Comparison of ENCODE assay signal across 8 cellular contexts in genomic region chr17:58513391-58513912, GRCh38. TPM values are rescaled to one million over a fixed set of nuclear protein-coding genes. Genes with fewer than 3 reads are reported as not detected.
DNase-seq lines count a peak whose midpoint lies in the region; ATAC-seq, FAIRE-seq and TF ChIP-seq lines count a peak whose summit lies in the region.

No MANE protein-coding gene starts in this region.

- H3K4me1 Mint-ChIP-seq in activated naive CD4-positive, alpha-beta T cell treated with anti-CD3 and anti-CD28 coated beads for 36 hours (ENCODE audit: low read depth), result peaks cover 35% of the 10 kb centered on the region

- no TSS peak for BruUV-seq in HepG2 (replicated peaks; lab: Mats Ljungman, UMichigan)

- peaks cover 34% of the 10 kb centered on the region for H3K36me3 Mint-ChIP-seq in activated naive CD4-positive, alpha-beta T cell treated with anti-CD3 and anti-CD28 coated beads for 36 hours (ENCODE audit: low read depth)

- intact Hi-C loops in activated naive CD4-positive, alpha-beta T cell treated with anti-CD3 and anti-CD28 coated beads for 36 hours (cut with micrococcal nuclease), result loop anchor here (1.0 kb wide), 1 partner anchor 21 kb away; no protein-coding TSS in a partner anchor
- intact Hi-C loops in HepG2 (cut with micrococcal nuclease; ENCODE audit: unreplicated experiment) (no loop called here), tibial artery (cut with DNase I; ENCODE audit: low total_unique reads) (loop anchor here (10.0 kb wide), 3 partner anchors 159 to 491 kb away; partner anchors contain the start of genes DYNLL2 and SUPT4H1)

- H3K27ac Mint-ChIP-seq in activated naive CD4-positive, alpha-beta T cell treated with anti-CD3 and anti-CD28 coated beads for 36 hours, result peak overlapping the region; percentile 80

- H3K4me3 ChIP-seq in HepG2 (replicated peaks in 1 of 3; ENCODE audit: insufficient read depth in 1 of 3, low read depth in 2 of 3, low read length in 3 of 3) (peak overlapping the region; percentile 80 to 89 (median 84)), tibial artery (peak overlapping the region; percentile 64 to 79)

- POLR2A ChIA-PET in HepG2 (lab: Yijun Ruan, JAX), result interaction anchor here (2.2 to 3.5 kb wide), 2 partner anchors 22 to 118 kb away, joined by 11 to 34 read pairs; no protein-coding TSS in a partner anchor

- CTCF ChIA-PET in activated naive CD4-positive, alpha-beta T cell treated with anti-CD3 and anti-CD28 coated beads for 36 hours (lab: Charles Lee), result interaction anchor here (0.6 to 2.5 kb wide), 6 partner anchors 9 to 196 kb away, joined by 3 to 8 read pairs (median 4); partner anchors contain the start of genes HSF5, RAD51C and TEX14
- CTCF ChIA-PET in HepG2 (lab: Yijun Ruan, JAX; ENCODE audit: low intra/inter-chr PET ratio, low total read pairs), result no interaction called here

- DNase-seq in stimulated activated CD4-positive, alpha-beta T cell treated with anti-CD3 and anti-CD28 coated beads, Interleukin-15, amount 100 ng/mL, for 24 hours, result peak; percentile 44
- no peak for DNase-seq in stimulated activated CD4-positive, alpha-beta T cell treated with anti-CD3 and anti-CD28 coated beads, Interleukin-1b, Interleukin-23, amount 100 ng/mL, for 48 hours
- peak; percentile 53 for DNase-seq in activated naive CD4-positive, alpha-beta T cell treated with anti-CD3 and anti-CD28 coated beads for 36 hours
- no peak for DNase-seq in HepG2 (ENCODE audit: low spot score)
- no peak for DNase-seq in tibial artery
- DNase-seq in NK-92 (lab: John Stamatoyannopoulos, UW; ENCODE audit: unreplicated experiment), result no peak

- H3K27me3 ChIP-seq in HepG2 (ENCODE audit: control insufficient read depth in 1 of 2, insufficient read depth in 2 of 2, low read length in 2 of 2) (no peaks in the 10 kb centered on the region; a peak in 1 of 5 replicates), tibial artery (no peaks in the 10 kb centered on the region)

- no peak for TF ChIP-seq CTCF in HepG2 (CRISPR knock-in tag; IDR thresholded peaks at IDR 0.05)
- no peak for TF ChIP-seq CTCF in tibial artery (IDR thresholded peaks at IDR 0.05)

- peaks cover 30% of the 10 kb centered on the region for H3K79me2 ChIP-seq in HepG2 (ENCODE audit: insufficient read depth, low read length)

- H3K9ac ChIP-seq in HepG2 (ENCODE audit: insufficient read depth, low read depth, low read length), result peak overlapping the region; percentile 80

- H3K36me3 ChIP-seq in HepG2 (replicated peaks in 1 of 2; ENCODE audit: control insufficient read depth in 1 of 2, insufficient read depth in 2 of 2, low read length in 2 of 2), result peaks cover 18 to 48% of the 10 kb centered on the region in 2 experiments
- H3K36me3 ChIP-seq in tibial artery, result peaks cover 39 to 51% (median 41%) of the 10 kb centered on the region in 3 donors

- no peak overlapping the region for H2AFZ ChIP-seq in HepG2 (ENCODE audit: low read length)

- no peaks in the 10 kb centered on the region; the same call in 1 of the 2 replicates for H4K20me1 ChIP-seq in HepG2 (ENCODE audit: insufficient read depth, low read length)

- peak overlapping the region; percentile 91 for H3K4me3 Mint-ChIP-seq in activated naive CD4-positive, alpha-beta T cell treated with anti-CD3 and anti-CD28 coated beads for 36 hours

- ATAC-seq in HepG2, result no peak
- ATAC-seq in GM21360 (IDR thresholded peaks at IDR 0.05; ENCODE audit: unreplicated experiment), result no peak
- ATAC-seq in GM21367 (IDR thresholded peaks at IDR 0.05; ENCODE audit: unreplicated experiment), result no peak

- H3K9me3 ChIP-seq in HepG2 (ENCODE audit: low read length) (no peaks in the 10 kb centered on the region), tibial artery (no peaks in the 10 kb centered on the region)

- H3K4me1 ChIP-seq in HepG2 (ENCODE audit: insufficient read depth, low read length), result peaks cover 50% of the 10 kb centered on the region
- H3K4me1 ChIP-seq in tibial artery, result peaks cover 0 to 49% (median 33%) of the 10 kb centered on the region in 4 donors

- no peaks in the 10 kb centered on the region for H3K27me3 Mint-ChIP-seq in activated naive CD4-positive, alpha-beta T cell treated with anti-CD3 and anti-CD28 coated beads for 36 hours (ENCODE audit: low read depth)

- H3K4me2 ChIP-seq in HepG2 (ENCODE audit: low read depth, low read length), result peak overlapping the region; percentile 93

- WGBS in HepG2 (ENCODE audit: low lambda C conversion rate), result 70% methylated on average over 12 of the region's 12 CpGs

- no peak for FAIRE-seq in HepG2 (lab: Jason Lieb, UNC)

- no peak for TF ChIP-seq POLR2A in HepG2 (IDR thresholded peaks at IDR 0.05; ENCODE audit: insufficient read depth in 1 of 2, low read depth in 2 of 2, low read length in 2 of 2)

- in situ Hi-C loops in HepG2 (cut with HindIII; ENCODE audit: extremely low pct_ligation_motif_present, low pct_unique_long_range_greater_than_20kb), result no loop called here

- peak overlapping the region; percentile 51 for H3K27ac ChIP-seq in HepG2 (ENCODE audit: extremely low read length, insufficient read depth, low read length)
- peak overlapping the region; percentile 87 to 93 for H3K27ac ChIP-seq in tibial artery

- H3K9me3 Mint-ChIP-seq in activated naive CD4-positive, alpha-beta T cell treated with anti-CD3 and anti-CD28 coated beads for 36 hours, result no peaks in the 10 kb centered on the region

- TF ChIP-seq EP300 in HepG2 (IDR thresholded peaks at IDR 0.05; ENCODE audit: low read depth in 2 of 2, low read length in 2 of 2) (no peak), HepG2 (CRISPR knock-in tag; IDR thresholded peaks at IDR 0.05; ENCODE audit: borderline replicate concordance) (no peak)

- TF ChIP-seq RAD21 in HepG2 (CRISPR knock-in tag; IDR thresholded peaks at IDR 0.05), result no peak

TF ChIP-seq in HepG2, 621 proteins besides CTCF, POLR2A, EP300 and RAD21 (continues in another document):
- no peak for TF ChIP-seq KDM2A (CRISPR knock-in tag; IDR thresholded peaks at IDR 0.05; ENCODE audit: borderline replicate concordance, low read depth)
- no peak for TF ChIP-seq REL (CRISPR knock-in tag; conservative IDR thresholded peaks at IDR 0.05)
- TF ChIP-seq ZFP1 (CRISPR knock-in tag; IDR thresholded peaks at IDR 0.05), result no peak

RNA-seq across cellular contexts. Expression of gene MTMR4, which starts 1.0 kb away (rescaled TPM):
- 10 to 100 TPM; 58.2 to 60.5 TPM for total RNA-seq in activated naive CD4-positive, alpha-beta T cell treated with anti-CD3 and anti-CD28 coated beads for 36 hours
- total RNA-seq in HepG2 (2016; rRNA removed; fragmentation: Illumina TruSeq; extraction: Trizol), result 62.5 and 67.7 TPM in 2 replicates
- 6.9 and 7.8 TPM in 2 replicates for total RNA-seq in HepG2 (2016; cell fraction: cytosol; rRNA removed; fragmentation: Illumina TruSeq; extraction: Trizol; ENCODE audit: low read depth)
- 61.5 and 62.9 TPM in 2 replicates for total RNA-seq in HepG2 (2016; cell fraction: insoluble cytoplasmic fraction; rRNA removed; fragmentation: Illumina TruSeq; extraction: Trizol)
- total RNA-seq in HepG2 (2016; cell fraction: membrane; rRNA removed; fragmentation: Illumina TruSeq; extraction: Trizol), result 27.9 and 28.2 TPM in 2 replicates
- 54.7 and 66.1 TPM in 2 replicates for total RNA-seq in HepG2 (2016; cell fraction: nucleus; rRNA removed; fragmentation: Illumina TruSeq; extraction: Trizol)
- 50.0 and 65.1 TPM in 2 replicates for polyA plus RNA-seq in HepG2 (2011; rRNA removed)
- 31.7 and 35.5 TPM in 2 replicates for polyA plus RNA-seq in HepG2 (2011; cell fraction: cytosol; rRNA removed)
- polyA plus RNA-seq in HepG2 (2011; cell fraction: nucleus; rRNA removed), result 74.1 and 81.5 TPM in 2 replicates
- 31.8 and 52.5 TPM in 2 replicates for polyA plus RNA-seq in HepG2 (2012)
- polyA plus RNA-seq in HepG2 (2016; cell fraction: cytosol; fragmentation: Illumina TruSeq; extraction: Trizol; ENCODE audit: low read depth), result 1.6 and 1.8 TPM in 2 replicates
- 34.7 and 37.2 TPM in 2 replicates for polyA plus RNA-seq in HepG2 (2016; cell fraction: insoluble cytoplasmic fraction; fragmentation: Illumina TruSeq; extraction: Trizol; ENCODE audit: low read depth)
- 7.7 and 8.4 TPM in 2 replicates for polyA plus RNA-seq in HepG2 (2016; cell fraction: membrane; fragmentation: Illumina TruSeq; extraction: Trizol; ENCODE audit: low read depth)
- 96.4 and 106 TPM in 2 replicates for polyA plus RNA-seq in HepG2 (2016; cell fraction: nucleus; fragmentation: Illumina TruSeq; extraction: Trizol; ENCODE audit: insufficient read depth, low read depth)
- polyA minus RNA-seq in HepG2 (2011; rRNA and poly(A)+ RNA removed; ENCODE audit: low replicate concordance), result 196 and 302 TPM in 2 replicates
- 39.7 and 42.2 TPM in 2 replicates for polyA minus RNA-seq in HepG2 (2011; cell fraction: cytosol; rRNA and poly(A)+ RNA removed)
- polyA minus RNA-seq in HepG2 (2011; cell fraction: nucleus; rRNA and poly(A)+ RNA removed), result 68.5 and 69.2 TPM in 2 replicates

RNA-seq across cellular contexts. Expression of gene HSF5, which starts 25.2 kb away (rescaled TPM):
- 1 to 10 TPM; 3.6 to 4.1 TPM for total RNA-seq in activated naive CD4-positive, alpha-beta T cell treated with anti-CD3 and anti-CD28 coated beads for 36 hours
- total RNA-seq in HepG2 (2016; rRNA removed; fragmentation: Illumina TruSeq; extraction: Trizol), result not detected in 2 replicates
- not detected in 2 replicates for total RNA-seq in HepG2 (2016; cell fraction: cytosol; rRNA removed; fragmentation: Illumina TruSeq; extraction: Trizol; ENCODE audit: low read depth)
- total RNA-seq in HepG2 (2016; cell fraction: insoluble cytoplasmic fraction; rRNA removed; fragmentation: Illumina TruSeq; extraction: Trizol), result not detected in 2 replicates
- total RNA-seq in HepG2 (2016; cell fraction: membrane; rRNA removed; fragmentation: Illumina TruSeq; extraction: Trizol), result 0.03 and 0.06 TPM in 2 replicates
- not detected in 2 replicates for total RNA-seq in HepG2 (2016; cell fraction: nucleus; rRNA removed; fragmentation: Illumina TruSeq; extraction: Trizol)
- not detected in 2 replicates for polyA plus RNA-seq in HepG2 (2011; rRNA removed)
- polyA plus RNA-seq in HepG2 (2011; cell fraction: cytosol; rRNA removed), result not detected in 2 replicates
- 0.03 TPM in 1 of 2 replicates, not detected in the other for polyA plus RNA-seq in HepG2 (2011; cell fraction: nucleus; rRNA removed)
- polyA plus RNA-seq in HepG2 (2012), result not detected in 2 replicates
- polyA plus RNA-seq in HepG2 (2016; cell fraction: cytosol; fragmentation: Illumina TruSeq; extraction: Trizol; ENCODE audit: low read depth), result not detected in 2 replicates
- polyA plus RNA-seq in HepG2 (2016; cell fraction: insoluble cytoplasmic fraction; fragmentation: Illumina TruSeq; extraction: Trizol; ENCODE audit: low read depth), result not detected in 2 replicates
- polyA plus RNA-seq in HepG2 (2016; cell fraction: membrane; fragmentation: Illumina TruSeq; extraction: Trizol; ENCODE audit: low read depth), result not detected in 2 replicates
- not detected in 2 replicates for polyA plus RNA-seq in HepG2 (2016; cell fraction: nucleus; fragmentation: Illumina TruSeq; extraction: Trizol; ENCODE audit: insufficient read depth, low read depth)
- 0.06 TPM in 1 of 2 replicates, not detected in the other for polyA minus RNA-seq in HepG2 (2011; rRNA and poly(A)+ RNA removed; ENCODE audit: low replicate concordance)
- polyA minus RNA-seq in HepG2 (2011; cell fraction: cytosol; rRNA and poly(A)+ RNA removed), result not detected in 2 replicates
- 0.13 TPM in 1 of 2 replicates, not detected in the other for polyA minus RNA-seq in HepG2 (2011; cell fraction: nucleus; rRNA and poly(A)+ RNA removed)

Comparison
In these comparisons a context has a peak if more than half of its experiments do, and no peak if none do; other contexts are left out.
1. DNase-seq: peak in stimulated activated CD4-positive, alpha-beta T cell treated with anti-CD3 and anti-CD28 coated beads, Interleukin-15, amount 100 ng/mL, for 24 hours (single experiment) and activated naive CD4-positive, alpha-beta T cell treated with anti-CD3 and anti-CD28 coated beads for 36 hours (single experiment); none in stimulated activated CD4-positive, alpha-beta T cell treated with anti-CD3 and anti-CD28 coated beads, Interleukin-1b, Interleukin-23, amount 100 ng/mL, for 48 hours (single experiment), HepG2 (single experiment), tibial artery (0 of 2) and NK-92 (single experiment).